Comparison of ENCODE assay signal across 26 cellular contexts in the genomic region with DNA sequence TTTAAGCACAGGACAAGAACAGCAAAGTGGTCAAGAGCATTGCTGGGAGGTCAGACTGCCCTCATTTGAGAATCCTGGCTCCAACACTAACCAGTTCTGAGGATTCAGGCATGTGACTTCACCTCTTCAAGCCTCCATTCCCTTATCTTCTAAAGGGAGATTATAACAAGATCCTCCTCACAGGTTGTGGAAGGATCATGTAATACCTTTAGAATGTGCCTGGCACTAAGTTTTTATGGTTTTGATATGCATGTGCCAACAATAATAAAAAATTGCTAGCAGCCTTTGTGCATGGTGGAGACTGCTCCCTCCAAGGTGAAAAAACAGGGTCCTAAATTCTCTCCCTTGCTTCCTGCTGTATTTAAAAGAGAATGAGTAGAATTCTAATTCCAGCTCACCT. TPM values are rescaled to one million over a fixed set of nuclear protein-coding genes. Genes with fewer than 3 reads are reported as not detected.
"Had no signal": no experiment of that assay in that cellular context is flagged by ENCODE, and none has a peak within 500 bp of the region (broad histone marks: within the 10 kb centered on the region; RNA-seq: fewer than 3 reads in every experiment).

No MANE protein-coding gene starts in this region.

- H3K4me3 ChIP-seq: left lung, lower lobe of right lung, mucosa of descending colon, ovary, skin epidermis, stomach, testis, tibial artery, uterus had no signal

- DNase-seq: hippocampal formation; left colon; left lung; lower lobe of right lung; mammary epithelial cell; midbrain; mucosa of descending colon; naive thymus-derived CD4-positive, alpha-beta T cell; ovary; right cardiac atrium; stimulated activated CD4-positive, alpha-beta T cell treated with anti-CD3 and anti-CD28 coated beads, Interleukin-12 subunit alpha, Interleukin-12 subunit beta, amount 100 ng/mL, for 4 hours; stimulated activated CD4-positive, alpha-beta T cell treated with anti-CD3 and anti-CD28 coated beads, Interleukin-15, amount 100 ng/mL, for 24 hours; stimulated activated CD4-positive, alpha-beta T cell treated with anti-CD3 and anti-CD28 coated beads, Interleukin-2, amount 100 ng/mL, for 24 hours; stimulated activated CD4-positive, alpha-beta T cell treated with anti-CD3 and anti-CD28 coated beads, Interleukin-4, amount 100 ng/mL, for 1 hour; stimulated activated naive B cell treated with anti-CD40 and anti-IgM and Interleukin-4, amounts not matched to agents 10 μg/mL and 1 μg/mL and 100 μg/mL, for 72 hours; stimulated activated naive CD8-positive, alpha-beta T cell treated with anti-CD3 and anti-CD28 coated beads, Interleukin-15, Interleukin-2, amounts not matched to agents 100 U/mL and 50 U/mL, for 24 hours; stomach; testis; tibial artery had no signal

- H3K27ac ChIP-seq: left lung, lower lobe of right lung, ovary, skin epidermis, stomach, testis, tibial artery had no signal

- ATAC-seq: left colon; left lung; lower lobe of right lung; mucosa of descending colon; naive thymus-derived CD4-positive, alpha-beta T cell; natural killer cell treated with Interleukin-12 subunit alpha and Interleukin-12 subunit beta and Interleukin-15 and Interleukin-18, amount 100 ng/mL, for 72 hours; sciatic nerve; stimulated activated naive B cell treated with anti-CD40 and anti-IgM and Interleukin-4, amounts not matched to agents 10 μg/mL and 1 μg/mL and 100 μg/mL, for 72 hours; stimulated activated naive CD8-positive, alpha-beta T cell treated with anti-CD3 and anti-CD28 coated beads, Interleukin-15, Interleukin-2, amounts not matched to agents 100 U/mL and 50 U/mL, for 24 hours had no signal

- H3K9me3 ChIP-seq: left lung, lower lobe of right lung, mucosa of descending colon, ovary, stomach, testis, tibial artery, uterus had no signal

- H3K36me3 ChIP-seq: left lung, lower lobe of right lung, ovary, stomach, tibial artery, uterus had no signal

- FAIRE-seq: keratinocyte had no signal

- H3K4me1 ChIP-seq: left lung, lower lobe of right lung, stomach, testis, tibial artery had no signal

- H3K27me3 ChIP-seq: left lung, ovary, testis, uterus had no signal

RNA-seq across cellular contexts. Expression of gene ADAMTS18, which starts 36.0 kb away (rescaled TPM):
- total RNA-seq: naive thymus-derived CD4-positive, alpha-beta T cell; natural killer cell treated with Interleukin-12 subunit alpha and Interleukin-12 subunit beta and Interleukin-15 and Interleukin-18, amount 100 ng/mL, for 72 hours; right cardiac atrium; ureter had no signal
- polyA plus RNA-seq: keratinocyte; liver; mammary epithelial cell; naive thymus-derived CD4-positive, alpha-beta T cell; right cardiac atrium; stomach had no signal
